ENCODE assay signal across 14 cellular contexts in genomic region chr2:45256173-45256866, GRCh38.
DNase-seq lines count a peak whose midpoint lies in the region; TF ChIP-seq lines count a peak whose summit lies in the region.
"Had no signal": no experiment of that assay in that cellular context is flagged by ENCODE, and none has a peak within 500 bp of the region (broad histone marks: within the 10 kb centered on the region; RNA-seq: fewer than 3 reads in every experiment).

No MANE protein-coding gene starts in this region.

- TF ChIP-seq CTCF in C4-2B (conservative IDR thresholded peaks at IDR 0.05), result no peak
- TF ChIP-seq CTCF in progenitor cell of endocrine pancreas (IDR thresholded peaks at IDR 0.05; ENCODE audit: unreplicated experiment), result no peak

- no peaks in the 10 kb centered on the region for H3K36me3 Mint-ChIP-seq in progenitor cell of endocrine pancreas (ENCODE audit: insufficient read depth)
- H3K36me3 Mint-ChIP-seq in activated CD4-positive, alpha-beta T cell treated with anti-CD3 and anti-CD28 coated beads, Interleukin-2, amount 10 ng/mL, durations not matched to agents 7 days and 5 days (ENCODE audit: low read depth), result no peaks in the 10 kb centered on the region
- H3K36me3 Mint-ChIP-seq: brain had no signal

- peaks cover 2% of the 10 kb centered on the region for H3K27me3 Mint-ChIP-seq in progenitor cell of endocrine pancreas
- H3K27me3 Mint-ChIP-seq in activated CD4-positive, alpha-beta T cell treated with anti-CD3 and anti-CD28 coated beads, Interleukin-2, amount 10 ng/mL, durations not matched to agents 7 days and 5 days, result peaks cover 14% of the 10 kb centered on the region
- H3K27me3 Mint-ChIP-seq: brain had no signal

- H3K4me1 Mint-ChIP-seq in progenitor cell of endocrine pancreas (ENCODE audit: low read depth), result peaks cover 44% of the 10 kb centered on the region
- no peaks in the 10 kb centered on the region for H3K4me1 Mint-ChIP-seq in activated CD4-positive, alpha-beta T cell treated with anti-CD3 and anti-CD28 coated beads, Interleukin-2, amount 10 ng/mL, durations not matched to agents 7 days and 5 days

- H3K27ac ChIP-seq in C4-2B, result peak overlapping the region; percentile 68
- H3K27ac ChIP-seq: parathyroid adenoma, Peyer's patch had no signal

- POLR2A ChIA-PET in activated CD4-positive, alpha-beta T cell treated with anti-CD3 and anti-CD28 coated beads, Interleukin-2, amount 10 ng/mL, durations not matched to agents 7 days and 5 days (lab: Charles Lee), result no interaction called here

- H3K9me3 Mint-ChIP-seq in progenitor cell of endocrine pancreas (ENCODE audit: low read depth), result no peaks in the 10 kb centered on the region
- H3K9me3 Mint-ChIP-seq in activated CD4-positive, alpha-beta T cell treated with anti-CD3 and anti-CD28 coated beads, Interleukin-2, amount 10 ng/mL, durations not matched to agents 7 days and 5 days, result no peaks in the 10 kb centered on the region

- no peak overlapping the region for H3K4me3 Mint-ChIP-seq in progenitor cell of endocrine pancreas (ENCODE audit: low read depth)
- H3K4me3 Mint-ChIP-seq in activated CD4-positive, alpha-beta T cell treated with anti-CD3 and anti-CD28 coated beads, Interleukin-2, amount 10 ng/mL, durations not matched to agents 7 days and 5 days, result no peak overlapping the region
- H3K4me3 Mint-ChIP-seq: brain had no signal

- peak overlapping the region; percentile 75 for H3K27ac Mint-ChIP-seq in progenitor cell of endocrine pancreas
- H3K27ac Mint-ChIP-seq in activated CD4-positive, alpha-beta T cell treated with anti-CD3 and anti-CD28 coated beads, Interleukin-2, amount 10 ng/mL, durations not matched to agents 7 days and 5 days, result no peak overlapping the region

- CTCF ChIA-PET in activated CD4-positive, alpha-beta T cell treated with anti-CD3 and anti-CD28 coated beads, Interleukin-2, amount 10 ng/mL, durations not matched to agents 7 days and 5 days (lab: Charles Lee), result interaction anchor here (0.7 kb wide), 1 partner anchor 31 kb away, joined by 3 read pairs; no protein-coding TSS in a partner anchor

- DNase-seq in astrocyte of the hippocampus (ENCODE audit: low read depth, low spot score) (peak; percentile 55), islet precursor cell (peak; percentile 39), progenitor cell of endocrine pancreas (ENCODE audit: low spot score, unreplicated experiment) (no peak), amniotic stem cell (lab: John Stamatoyannopoulos, UW) (no peak), LoVo (ENCODE audit: low spot score) (no peak), NCI-H510A treated with DMSO at 0.1 percent for 48 hours (lab: John Stamatoyannopoulos, UW) (no peak)
- DNase-seq in activated CD4-positive, alpha-beta T cell treated with anti-CD3 and anti-CD28 coated beads, Interleukin-2, amount 10 ng/mL, durations not matched to agents 7 days and 5 days, result no peak
- DNase-seq: NCI-H146, NCI-H510A, Peyer's patch, SW 1271 had no signal

Comparison
In these comparisons a context has a peak if more than half of its experiments do, and no peak if none do; other contexts are left out.
1. DNase-seq: peak in astrocyte of the hippocampus (single experiment) and islet precursor cell (single experiment); none in progenitor cell of endocrine pancreas (single experiment), amniotic stem cell (single experiment), activated CD4-positive, alpha-beta T cell treated with anti-CD3 and anti-CD28 coated beads, Interleukin-2, amount 10 ng/mL, durations not matched to agents 7 days and 5 days (single experiment), LoVo (single experiment) and NCI-H510A treated with DMSO at 0.1 percent for 48 hours (single experiment).